In genomic region chr20:19757487-19757972, GRCh38 we compare ENCODE assay signal across 9 cellular contexts. TPM values are rescaled to one million over a fixed set of nuclear protein-coding genes. Genes with fewer than 3 reads are reported as not detected.
A peak's percentile ranks its signal among the peaks of the same experiment; 100 is the strongest.
DNase-seq lines count a peak whose midpoint lies in the region; ATAC-seq and TF ChIP-seq lines count a peak whose summit lies in the region.
"Had no signal": no experiment of that assay in that cellular context is flagged by ENCODE, and none has a peak within 500 bp of the region (broad histone marks: within the 10 kb centered on the region; RNA-seq: fewer than 3 reads in every experiment).

No MANE protein-coding gene starts in this region.

- no peak overlapping the region for H3K27ac Mint-ChIP-seq in activated CD4-positive, alpha-beta memory T cell treated with anti-CD3 and anti-CD28 coated beads for 36 hours
- no peak overlapping the region for H3K27ac Mint-ChIP-seq in activated CD4-positive, alpha-beta memory T cell treated with anti-CD3 and anti-CD28 coated beads, Interleukin-2, amount 10 ng/mL, durations not matched to agents 7 days and 5 days
- H3K27ac Mint-ChIP-seq in T-helper 17 cell (no peak overlapping the region), nephron (peak overlapping the region; percentile 93 to 100 (median 100))

- peaks cover 44% of the 10 kb centered on the region for H3K27me3 Mint-ChIP-seq in activated CD4-positive, alpha-beta memory T cell treated with anti-CD3 and anti-CD28 coated beads for 36 hours
- peaks cover 46% of the 10 kb centered on the region for H3K27me3 Mint-ChIP-seq in activated CD4-positive, alpha-beta memory T cell treated with anti-CD3 and anti-CD28 coated beads, Interleukin-2, amount 10 ng/mL, durations not matched to agents 7 days and 5 days
- H3K27me3 Mint-ChIP-seq in T-helper 17 cell (peaks cover 57% of the 10 kb centered on the region), nephron (ENCODE audit: low read depth) (peaks cover under 1% of the 10 kb centered on the region)

- no peaks in the 10 kb centered on the region for H3K36me3 Mint-ChIP-seq in activated CD4-positive, alpha-beta memory T cell treated with anti-CD3 and anti-CD28 coated beads for 36 hours
- H3K36me3 Mint-ChIP-seq in activated CD4-positive, alpha-beta memory T cell treated with anti-CD3 and anti-CD28 coated beads, Interleukin-2, amount 10 ng/mL, durations not matched to agents 7 days and 5 days (ENCODE audit: low read depth), result no peaks in the 10 kb centered on the region
- no peaks in the 10 kb centered on the region for H3K36me3 Mint-ChIP-seq in T-helper 17 cell (ENCODE audit: low read depth)
- peaks cover 8% of the 10 kb centered on the region for H3K36me3 Mint-ChIP-seq in nephron (ENCODE audit: low read depth)

- H3K9me3 Mint-ChIP-seq in activated CD4-positive, alpha-beta memory T cell treated with anti-CD3 and anti-CD28 coated beads for 36 hours, result no peaks in the 10 kb centered on the region
- H3K9me3 Mint-ChIP-seq in activated CD4-positive, alpha-beta memory T cell treated with anti-CD3 and anti-CD28 coated beads, Interleukin-2, amount 10 ng/mL, durations not matched to agents 7 days and 5 days, result no peaks in the 10 kb centered on the region
- no peaks in the 10 kb centered on the region for H3K9me3 Mint-ChIP-seq in nephron
- H3K9me3 Mint-ChIP-seq: central memory CD8-positive, alpha-beta T cell had no signal

- peaks cover 4% of the 10 kb centered on the region for H3K4me1 Mint-ChIP-seq in activated CD4-positive, alpha-beta memory T cell treated with anti-CD3 and anti-CD28 coated beads for 36 hours (ENCODE audit: low read depth)
- H3K4me1 Mint-ChIP-seq in activated CD4-positive, alpha-beta memory T cell treated with anti-CD3 and anti-CD28 coated beads, Interleukin-2, amount 10 ng/mL, durations not matched to agents 7 days and 5 days, result no peaks in the 10 kb centered on the region
- peaks cover 3% of the 10 kb centered on the region for H3K4me1 Mint-ChIP-seq in T-helper 17 cell
- H3K4me1 Mint-ChIP-seq in nephron, result peaks cover 49% of the 10 kb centered on the region
- H3K4me1 Mint-ChIP-seq: central memory CD8-positive, alpha-beta T cell had no signal

- no peak for TF ChIP-seq CTCF in nephron (IDR thresholded peaks at IDR 0.05; ENCODE audit: unreplicated experiment in 3 of 3)

- no peak for ATAC-seq in T-helper 17 cell
- no peak for ATAC-seq in GM19395 (IDR thresholded peaks at IDR 0.05; ENCODE audit: unreplicated experiment)
- no peak for ATAC-seq in GM21576 (IDR thresholded peaks at IDR 0.05; ENCODE audit: unreplicated experiment)

- CTCF ChIA-PET in activated CD4-positive, alpha-beta memory T cell treated with anti-CD3 and anti-CD28 coated beads for 36 hours (lab: Charles Lee), result no interaction called here
- CTCF ChIA-PET in activated CD4-positive, alpha-beta memory T cell treated with anti-CD3 and anti-CD28 coated beads, Interleukin-2, amount 10 ng/mL, durations not matched to agents 7 days and 5 days (lab: Charles Lee), result no interaction called here

- H3K9me3 ChIP-seq in T-helper 17 cell (ENCODE audit: control insufficient read depth, low read length, poor library complexity, severe bottlenecking), result no peaks in the 10 kb centered on the region

- intact Hi-C loops in activated CD4-positive, alpha-beta memory T cell treated with anti-CD3 and anti-CD28 coated beads for 36 hours (cut with micrococcal nuclease), result no loop called here

- POLR2A ChIA-PET in activated CD4-positive, alpha-beta memory T cell treated with anti-CD3 and anti-CD28 coated beads for 36 hours (lab: Charles Lee), result no interaction called here
- POLR2A ChIA-PET in activated CD4-positive, alpha-beta memory T cell treated with anti-CD3 and anti-CD28 coated beads, Interleukin-2, amount 10 ng/mL, durations not matched to agents 7 days and 5 days (lab: Charles Lee), result no interaction called here

- peak overlapping the region; percentile 41 for H3K4me3 Mint-ChIP-seq in activated CD4-positive, alpha-beta memory T cell treated with anti-CD3 and anti-CD28 coated beads for 36 hours
- H3K4me3 Mint-ChIP-seq in activated CD4-positive, alpha-beta memory T cell treated with anti-CD3 and anti-CD28 coated beads, Interleukin-2, amount 10 ng/mL, durations not matched to agents 7 days and 5 days, result no peak overlapping the region
- H3K4me3 Mint-ChIP-seq in T-helper 17 cell, result peak overlapping the region; percentile 84
- peak overlapping the region; percentile 96 to 98 (median 97) for H3K4me3 Mint-ChIP-seq in nephron
- H3K4me3 Mint-ChIP-seq: central memory CD8-positive, alpha-beta T cell had no signal

- no peak for DNase-seq in activated CD4-positive, alpha-beta memory T cell treated with anti-CD3 and anti-CD28 coated beads for 36 hours
- DNase-seq in activated CD4-positive, alpha-beta memory T cell treated with anti-CD3 and anti-CD28 coated beads, Interleukin-2, amount 10 ng/mL, durations not matched to agents 7 days and 5 days, result no peak
- DNase-seq in T-helper 17 cell (no peak), fibroblast of the conjunctiva (ENCODE audit: low read depth) (peak; percentile 49)
- DNase-seq in stimulated activated CD4-positive, alpha-beta T cell treated with anti-CD3 and anti-CD28 coated beads, Interleukin-12 subunit alpha, Interleukin-12 subunit beta, amount 100 ng/mL, for 4 hours, result no peak

RNA-seq across cellular contexts. Expression of gene RIN2, which starts 0.5 kb away (rescaled TPM):
- not detected for total RNA-seq in activated CD4-positive, alpha-beta memory T cell treated with anti-CD3 and anti-CD28 coated beads for 36 hours
- total RNA-seq in activated CD4-positive, alpha-beta memory T cell treated with anti-CD3 and anti-CD28 coated beads, Interleukin-2, amount 10 ng/mL, durations not matched to agents 7 days and 5 days, result not detected
- 1 to 10 TPM; 1.0 to 1.2 TPM for total RNA-seq in T-helper 17 cell

Comparison
In these comparisons a context has a peak if more than half of its experiments do, and no peak if none do; other contexts are left out.
1. H3K27ac Mint-ChIP-seq: peak in nephron (3 of 3); none in activated CD4-positive, alpha-beta memory T cell treated with anti-CD3 and anti-CD28 coated beads for 36 hours (single experiment), activated CD4-positive, alpha-beta memory T cell treated with anti-CD3 and anti-CD28 coated beads, Interleukin-2, amount 10 ng/mL, durations not matched to agents 7 days and 5 days (single experiment) and T-helper 17 cell (single experiment).